ENCODE assay signal across 8 cellular contexts in genomic region chr15:74783808-74784175, GRCh38. TPM values are rescaled to one million over a fixed set of nuclear protein-coding genes. Genes with fewer than 3 reads are reported as not detected.
DNase-seq lines count a peak whose midpoint lies in the region; ATAC-seq, FAIRE-seq and TF ChIP-seq lines count a peak whose summit lies in the region.

No MANE protein-coding gene starts in this region.

- FAIRE-seq in GM12878 (lab: Jason Lieb, UNC) = no peak

- 0% methylated on average over 3 of the region's 3 CpGs for WGBS in GM12878 (ENCODE audit: insufficient coverage, insufficient replicate concordance, low lambda C conversion rate, missing lambda C conversion rate)

- RAD21 ChIA-PET in GM12878 (lab: Charles Lee; ENCODE audit: unreplicated experiment) = interaction anchor here (0.8 to 25.2 kb wide), 9 partner anchors 4 to 405 kb away, joined by 3 to 1186 read pairs (median 3); partner anchors contain the start of gene CSK

- peak overlapping the region; percentile 82 for H3K9ac ChIP-seq in GM12878 (ENCODE audit: control insufficient read depth, insufficient read depth, low read length)

- H3K27ac ChIP-seq in 22Rv1 (peak overlapping the region; percentile 79), HL-60 (replicated peaks) (peak overlapping the region; percentile 90), GM12878 (ENCODE audit: control insufficient read depth, insufficient read depth) (peak overlapping the region; percentile 96)

- 0 out of 2 replicates have a peak, but pooled peaks have one; percentile 0 for TF ChIP-seq POLR2A in GM12878 (IDR thresholded peaks at IDR 0.05; ENCODE audit: low read depth, low read length)

- H3K4me2 ChIP-seq in GM12878 (ENCODE audit: control insufficient read depth, insufficient read depth) = peak overlapping the region; percentile 73

- SMC1A ChIA-PET in GM12878 (lab: Charles Lee; ENCODE audit: uncharacterized antibody, unreplicated experiment) = interaction anchor here (0.9 to 17.6 kb wide), 8 partner anchors 10 to 167 kb away, joined by 3 to 811 read pairs (median 5); no protein-coding TSS in a partner anchor

- no TSS peak for BruUV-seq in GM12878 (replicated peaks; lab: Mats Ljungman, UMichigan)

- peaks cover 80% of the 10 kb centered on the region for H3K79me2 ChIP-seq in GM12878 (ENCODE audit: control insufficient read depth, insufficient read depth, low read length)

- H2AFZ ChIP-seq in GM12878 (ENCODE audit: control insufficient read depth, low read depth, low read length) = no peak overlapping the region

- no peak for TF ChIP-seq RAD21 in GM12878 (IDR thresholded peaks at IDR 0.05; ENCODE audit: insufficient read depth, low read depth, low read length)

- POLR2A ChIA-PET in GM12878 (lab: Charles Lee) = interaction anchor here (1.2 to 17.5 kb wide), 7 partner anchors 5 to 668 kb away, joined by 3 to 602 read pairs (median 5); partner anchors contain the start of genes CSK, FAM219B and SIN3A

- in situ Hi-C loops in GM12878 (cut with MboI) = loop anchor here (5.0 kb wide), 1 partner anchor 386 kb away; no protein-coding TSS in a partner anchor

- no peaks in the 10 kb centered on the region for H3K9me3 ChIP-seq in GM12878 (replicated peaks; ENCODE audit: control insufficient read depth, insufficient read depth, low read length)
- H3K9me3 ChIP-seq in mucosa of descending colon = no peaks in the 10 kb centered on the region

- CTCF ChIA-PET in GM12878 (lab: Yijun Ruan, JAX) = interaction anchor here (0.7 to 25.9 kb wide), 7 partner anchors 6 to 171 kb away, joined by 3 to 1288 read pairs (median 8); partner anchors contain the start of gene CSK

- H3K36me3 ChIP-seq in GM12878 (ENCODE audit: control insufficient read depth in 2 of 2, insufficient read depth in 2 of 2, low read length in 1 of 2) = no peaks in the 10 kb centered on the region; a peak in 2 of 4 replicates
- H3K36me3 ChIP-seq in mucosa of descending colon (ENCODE audit: low read depth) = no peaks in the 10 kb centered on the region

- peaks cover 51% of the 10 kb centered on the region for H3K4me1 ChIP-seq in GM12878 (ENCODE audit: control insufficient read depth, insufficient read depth, low read length)
- H3K4me1 ChIP-seq in mucosa of descending colon (ENCODE audit: low read depth) = peaks cover 63% of the 10 kb centered on the region

- ATAC-seq in GM12878 (no peak), mucosa of descending colon (no peak), omental fat pad (ENCODE audit: low FRiP score) (no peak)

- intact Hi-C loops in GM12878 (cut with micrococcal nuclease; ENCODE audit: unreplicated experiment) = no loop called here
- intact Hi-C loops in mucosa of descending colon (cut with DNase I, micrococcal nuclease) = no loop called here

- H3K27me3 ChIP-seq in HL-60 (ENCODE audit: insufficient read depth, poor library complexity, severe bottlenecking) (no peaks in the 10 kb centered on the region), GM12878 (replicated peaks in 1 of 2; ENCODE audit: control insufficient read depth in 2 of 2, insufficient read depth in 2 of 2, low read length in 1 of 2) (no peaks in the 10 kb centered on the region)

- H3K4me3 ChIP-seq in HL-60 (replicated peaks; ENCODE audit: insufficient read depth, low read length) (peak overlapping the region; percentile 85), GM12878 (peak overlapping the region; percentile 94), mucosa of descending colon (no peak overlapping the region)

- DNase-seq in HL-60 (ENCODE audit: low read depth in 1 of 2, low spot score in 1 of 2) (peak in 1 of 2 experiments; percentile 29), GM12878 (ENCODE audit: low read depth, low spot score) (no peak), mucosa of descending colon (peak in 2 of 3 donors; percentile 38 to 60), cortex of kidney (lab: John Stamatoyannopoulos, UW) (no peak), omental fat pad (ENCODE audit: low spot score) (no peak), ureter (ENCODE audit: low spot score) (no peak), hippocampal formation (lab: John Stamatoyannopoulos, UW) (no peak)

- no peaks in the 10 kb centered on the region for H4K20me1 ChIP-seq in GM12878 (ENCODE audit: control insufficient read depth, insufficient read depth)

- no peak for TF ChIP-seq EP300 in GM12878 (IDR thresholded peaks at IDR 0.05; ENCODE audit: borderline replicate concordance in 1 of 2, control insufficient read depth in 1 of 2, low read depth in 2 of 2, low read length in 2 of 2)

- TF ChIP-seq CTCF in 22Rv1 (IDR thresholded peaks at IDR 0.05) (no peak), HL-60 (IDR thresholded peaks at IDR 0.05; ENCODE audit: insufficient read depth, low read length) (no peak), GM12878 (IDR thresholded peaks at IDR 0.05 in 2 of 3, conservative IDR thresholded peaks at IDR 0.05 in 1 of 3; ENCODE audit: control insufficient read depth in 2 of 3, extremely low read depth in 1 of 3, insufficient read depth in 1 of 3, low read depth in 3 of 3, low read length in 3 of 3) (no peak), mucosa of descending colon (IDR thresholded peaks at IDR 0.05) (no peak), omental fat pad (IDR thresholded peaks at IDR 0.05) (no peak)

RNA-seq across cellular contexts. Expression of gene CSK, which starts 1.9 kb away (rescaled TPM):
- 239 and 258 TPM in 2 replicates for total RNA-seq in GM12878 (2013; cell fraction: nucleolus; rRNA removed)
- total RNA-seq in GM12878 (2014; rRNA removed) (70.9 and 77.3 TPM in 2 replicates), GM12878 (2014; rRNA removed; fragmentation: Illumina TruSeq; extraction: Trizol) (68.1 and 70.9 TPM in 2 replicates), GM12878 (2021) (313 and 327 TPM in 2 replicates), mucosa of descending colon (100 to 1,000 TPM in 1 of 3 donors, 10 to 100 TPM in 2; 66.2 to 103 (median 90.5) TPM), omental fat pad (10 to 100 TPM; 11.6 to 43.2 (median 28.2) TPM), ureter (61.6 TPM)
- polyA plus RNA-seq in GM12878 (2011; ENCODE audit: low read depth) = 88.8 TPM
- polyA plus RNA-seq in GM12878 (2011; rRNA removed) (54.2 and 107 TPM in 2 replicates), GM12878 (2014; fragmentation: Illumina TruSeq; extraction: Trizol) (39.6 and 132 TPM in 2 replicates), GM12878 (2014; fragmentation: Nextera tagmentation; extraction: Ambion mirVana) (10 to 100 TPM in 1 of 2 experiments, 1 to 10 TPM in 1; 3.4 to 11.5 TPM), GM12878 (2014; rRNA removed) (134 and 172 TPM in 2 replicates), GM12878 (2016; fragmentation: Nextera tagmentation; extraction: Ambion mirVana) (10 to 100 TPM; 53.4 to 74.3 TPM)
- polyA plus RNA-seq in GM12878 (2011; cell fraction: cytosol; rRNA removed) = 137 and 141 TPM in 2 replicates
- 436 and 515 TPM in 2 replicates for polyA plus RNA-seq in GM12878 (2011; cell fraction: nucleus; rRNA removed)
- polyA plus RNA-seq in GM12878 (2012) = 170 and 175 TPM in 2 replicates
- 134 and 177 TPM in 2 replicates for polyA minus RNA-seq in GM12878 (2011; rRNA and poly(A)+ RNA removed)
- 98.8 and 103 TPM in 2 replicates for polyA minus RNA-seq in GM12878 (2011; cell fraction: cytosol; rRNA and poly(A)+ RNA removed)
- 80.9 and 166 TPM in 2 replicates for polyA minus RNA-seq in GM12878 (2011; cell fraction: nucleus; rRNA and poly(A)+ RNA removed)

RNA-seq across cellular contexts. Expression of gene LMAN1L, which starts 28.8 kb away (rescaled TPM):
- total RNA-seq in GM12878 (2013; cell fraction: nucleolus; rRNA removed) = 0.47 and 0.61 TPM in 2 replicates
- total RNA-seq in GM12878 (2014; rRNA removed) (not detected in 2 replicates), GM12878 (2014; rRNA removed; fragmentation: Illumina TruSeq; extraction: Trizol) (not detected in 2 replicates), GM12878 (2021) (not detected in 2 replicates), mucosa of descending colon (under 1 TPM; 0.32 to 0.60 (median 0.55) TPM), omental fat pad (not detected), ureter (not detected)
- polyA plus RNA-seq in GM12878 (2011; ENCODE audit: low read depth) = not detected
- polyA plus RNA-seq in GM12878 (2011; rRNA removed) (not detected in 2 replicates), GM12878 (2014; fragmentation: Illumina TruSeq; extraction: Trizol) (not detected in 2 replicates), GM12878 (2014; fragmentation: Nextera tagmentation; extraction: Ambion mirVana) (not detected), GM12878 (2014; rRNA removed) (not detected in 2 replicates), GM12878 (2016; fragmentation: Nextera tagmentation; extraction: Ambion mirVana) (not detected)
- not detected in 2 replicates for polyA plus RNA-seq in GM12878 (2011; cell fraction: cytosol; rRNA removed)
- 0.16 and 0.76 TPM in 2 replicates for polyA plus RNA-seq in GM12878 (2011; cell fraction: nucleus; rRNA removed)
- polyA plus RNA-seq in GM12878 (2012) = 0.20 and 0.32 TPM in 2 replicates
- polyA minus RNA-seq in GM12878 (2011; rRNA and poly(A)+ RNA removed) = 0.29 TPM in 1 of 2 replicates, not detected in the other
- polyA minus RNA-seq in GM12878 (2011; cell fraction: cytosol; rRNA and poly(A)+ RNA removed) = not detected in 2 replicates
- not detected in 2 replicates for polyA minus RNA-seq in GM12878 (2011; cell fraction: nucleus; rRNA and poly(A)+ RNA removed)

RNA-seq across cellular contexts. Expression of gene CYP1A2, which starts 35.1 kb away (rescaled TPM):
- total RNA-seq in GM12878 (2013; cell fraction: nucleolus; rRNA removed) = not detected in 2 replicates
- not detected in 2 replicates for total RNA-seq in GM12878 (2014; rRNA removed)
- total RNA-seq in GM12878 (2014; rRNA removed; fragmentation: Illumina TruSeq; extraction: Trizol) = not detected in 2 replicates
- total RNA-seq in GM12878 (2021) = not detected in 2 replicates
- not detected for polyA plus RNA-seq in GM12878 (2011; ENCODE audit: low read depth)
- 0.03 TPM in 1 of 2 replicates, not detected in the other for polyA plus RNA-seq in GM12878 (2011; rRNA removed)
- polyA plus RNA-seq in GM12878 (2011; cell fraction: cytosol; rRNA removed) = not detected in 2 replicates
- not detected in 2 replicates for polyA plus RNA-seq in GM12878 (2011; cell fraction: nucleus; rRNA removed)
- not detected in 2 replicates for polyA plus RNA-seq in GM12878 (2012)
- not detected in 2 replicates for polyA plus RNA-seq in GM12878 (2014; fragmentation: Illumina TruSeq; extraction: Trizol)
- not detected for polyA plus RNA-seq in GM12878 (2014; fragmentation: Nextera tagmentation; extraction: Ambion mirVana)
- polyA plus RNA-seq in GM12878 (2014; rRNA removed) = not detected in 2 replicates
- polyA plus RNA-seq in GM12878 (2016; fragmentation: Nextera tagmentation; extraction: Ambion mirVana) = under 1 TPM; 0.05 to 0.09 TPM
- polyA minus RNA-seq in GM12878 (2011; rRNA and poly(A)+ RNA removed) = not detected in 2 replicates
- polyA minus RNA-seq in GM12878 (2011; cell fraction: cytosol; rRNA and poly(A)+ RNA removed) = not detected in 2 replicates
- not detected in 2 replicates for polyA minus RNA-seq in GM12878 (2011; cell fraction: nucleus; rRNA and poly(A)+ RNA removed)
- not detected for total RNA-seq in mucosa of descending colon
- under 1 TPM in 1 of 4 donors, not detected in 3; 0.37 TPM for total RNA-seq in omental fat pad
- total RNA-seq in ureter = not detected

RNA-seq across cellular contexts. Expression of gene CPLX3, which starts 42.6 kb away (rescaled TPM):
- not detected in 2 replicates for total RNA-seq in GM12878 (2013; cell fraction: nucleolus; rRNA removed)
- total RNA-seq in GM12878 (2014; rRNA removed) (0.11 TPM in 1 of 2 replicates, not detected in the other), GM12878 (2014; rRNA removed; fragmentation: Illumina TruSeq; extraction: Trizol) (not detected in 2 replicates), GM12878 (2021) (not detected in 2 replicates), mucosa of descending colon (under 1 TPM in 2 of 3 donors, not detected in 1; 0.16 to 0.19 TPM), omental fat pad (not detected), ureter (not detected)
- polyA plus RNA-seq in GM12878 (2011; ENCODE audit: low read depth) = not detected
- polyA plus RNA-seq in GM12878 (2011; rRNA removed) (not detected in 2 replicates), GM12878 (2014; fragmentation: Illumina TruSeq; extraction: Trizol) (not detected in 2 replicates), GM12878 (2014; fragmentation: Nextera tagmentation; extraction: Ambion mirVana) (under 1 TPM in 1 of 2 experiments, not detected in 1; 0.02 TPM), GM12878 (2014; rRNA removed) (0.04 TPM in 1 of 2 replicates, not detected in the other), GM12878 (2016; fragmentation: Nextera tagmentation; extraction: Ambion mirVana) (not detected)
- polyA plus RNA-seq in GM12878 (2011; cell fraction: cytosol; rRNA removed) = not detected in 2 replicates
- polyA plus RNA-seq in GM12878 (2011; cell fraction: nucleus; rRNA removed) = 0.16 and 0.24 TPM in 2 replicates
- polyA plus RNA-seq in GM12878 (2012) = not detected in 2 replicates
- not detected in 2 replicates for polyA minus RNA-seq in GM12878 (2011; rRNA and poly(A)+ RNA removed)
- polyA minus RNA-seq in GM12878 (2011; cell fraction: cytosol; rRNA and poly(A)+ RNA removed) = not detected in 2 replicates
- not detected in 2 replicates for polyA minus RNA-seq in GM12878 (2011; cell fraction: nucleus; rRNA and poly(A)+ RNA removed)

RNA-seq across cellular contexts. Expression of gene CYP1A1, which starts 58.5 kb away (rescaled TPM):
- 0.37 and 0.65 TPM in 2 replicates for total RNA-seq in GM12878 (2013; cell fraction: nucleolus; rRNA removed)
- total RNA-seq in GM12878 (2014; rRNA removed) (0.28 TPM in 1 of 2 replicates, not detected in the other), GM12878 (2014; rRNA removed; fragmentation: Illumina TruSeq; extraction: Trizol) (0.09 TPM in 1 of 2 replicates, not detected in the other), GM12878 (2021) (not detected in 2 replicates), mucosa of descending colon (under 1 TPM in 2 of 3 donors, not detected in 1; 0.13 to 0.27 TPM), omental fat pad (1 to 10 TPM in 3 of 4 donors, not detected in 1; 1.9 to 8.3 (median 3.6) TPM), ureter (not detected)
- polyA plus RNA-seq in GM12878 (2011; ENCODE audit: low read depth) = 0.31 TPM
- polyA plus RNA-seq in GM12878 (2011; rRNA removed) (0.05 and 0.29 TPM in 2 replicates), GM12878 (2014; fragmentation: Illumina TruSeq; extraction: Trizol) (0.04 TPM in 1 of 2 replicates, not detected in the other), GM12878 (2014; fragmentation: Nextera tagmentation; extraction: Ambion mirVana) (not detected), GM12878 (2014; rRNA removed) (0.04 and 0.22 TPM in 2 replicates), GM12878 (2016; fragmentation: Nextera tagmentation; extraction: Ambion mirVana) (under 1 TPM in 1 of 2 experiments, not detected in 1; 0.71 TPM)
- 0.12 and 0.25 TPM in 2 replicates for polyA plus RNA-seq in GM12878 (2011; cell fraction: cytosol; rRNA removed)
- 0.19 and 0.30 TPM in 2 replicates for polyA plus RNA-seq in GM12878 (2011; cell fraction: nucleus; rRNA removed)
- 0.41 and 0.60 TPM in 2 replicates for polyA plus RNA-seq in GM12878 (2012)
- 0.41 TPM in 1 of 2 replicates, not detected in the other for polyA minus RNA-seq in GM12878 (2011; rRNA and poly(A)+ RNA removed)
- not detected in 2 replicates for polyA minus RNA-seq in GM12878 (2011; cell fraction: cytosol; rRNA and poly(A)+ RNA removed)
- polyA minus RNA-seq in GM12878 (2011; cell fraction: nucleus; rRNA and poly(A)+ RNA removed) = 0.36 TPM in 1 of 2 replicates, not detected in the other

Comparison
In these comparisons a context has a peak if more than half of its experiments do, and no peak if none do; other contexts are left out.
1. DNase-seq: peak in mucosa of descending colon (2 of 3); none in GM12878 (single experiment), cortex of kidney (single experiment), omental fat pad (single experiment), ureter (single experiment) and hippocampal formation (0 of 2).
2. Peak in every context shown above with its lines, with median percentiles within 50 percentile points of each other: H3K27ac ChIP-seq.